ENCODE assay signal across 25 cellular contexts in genomic region chr15:88152672-88153071, GRCh38.
"Had no signal": no experiment of that assay in that cellular context is flagged by ENCODE, and none has a peak within 500 bp of the region (broad histone marks: within the 10 kb centered on the region; RNA-seq: fewer than 3 reads in every experiment).

No MANE protein-coding gene starts in this region.

- ATAC-seq: stimulated activated effector memory CD8-positive, alpha-beta T cell treated with anti-CD3 and anti-CD28 coated beads, Interleukin-12 subunit alpha, Interleukin-12 subunit beta, amount 100 ng/mL, for 72 hours; stimulated activated memory B cell treated with anti-CD40 and anti-IgM and Interleukin-4, amounts not matched to agents 10 μg/mL and 1 μg/mL and 100 μg/mL, for 72 hours; stimulated activated naive B cell treated with anti-CD40 and anti-IgM and Interleukin-4, amounts not matched to agents 10 μg/mL and 1 μg/mL and 100 μg/mL, for 72 hours; stimulated activated naive CD8-positive, alpha-beta T cell treated with anti-CD3 and anti-CD28 coated beads, Interleukin-15, amount 100 ng/mL, for 72 hours; stimulated activated naive CD8-positive, alpha-beta T cell treated with anti-CD3 and anti-CD28 coated beads, Interleukin-15, Interleukin-2, amounts not matched to agents 100 U/mL and 50 U/mL, for 24 hours; upper lobe of right lung had no signal

- H3K4me1 ChIP-seq: stomach, suprapubic skin, testis, thyroid gland, transverse colon, upper lobe of left lung, upper lobe of right lung, uterus, vagina had no signal

- H3K27ac ChIP-seq: stomach, suprapubic skin, testis, thoracic aorta, thyroid gland, tibial artery, tibial nerve, transverse colon, upper lobe of left lung, upper lobe of right lung, uterus, vagina had no signal

- H3K4me3 ChIP-seq: stomach, suprapubic skin, testis, thoracic aorta, thyroid gland, tibial artery, tibial nerve, transverse colon, upper lobe of left lung, upper lobe of right lung, uterus, vagina had no signal

- H3K27me3 ChIP-seq: suprapubic skin, testis, thyroid gland, tibial artery, tibial nerve, transverse colon, upper lobe of left lung, upper lobe of right lung, uterus, vagina had no signal

- H3K9me3 ChIP-seq: stomach, suprapubic skin, testis, thoracic aorta, thyroid gland, tibial artery, transverse colon, upper lobe of left lung, upper lobe of right lung, uterus, vagina had no signal

- H3K36me3 ChIP-seq: stomach, suprapubic skin, thyroid gland, transverse colon, upper lobe of left lung, upper lobe of right lung, uterus, vagina had no signal

- DNase-seq: stimulated activated CD4-positive, alpha-beta T cell treated with anti-CD3 and anti-CD28 coated beads, Interleukin-2, amount 100 ng/mL, for 48 hours; stimulated activated CD4-positive, alpha-beta T cell treated with anti-CD3 and anti-CD28 coated beads, Interleukin-4, amount 100 ng/mL, for 1 hour; stimulated activated CD4-positive, alpha-beta T cell treated with anti-CD3 and anti-CD28 coated beads, Interleukin-4, amount 100 ng/mL, for 24 hours; stimulated activated CD8-positive, alpha-beta memory T cell treated with anti-CD3 and anti-CD28 coated beads, Interleukin-4, amount 100 ng/mL, for 48 hours; stimulated activated naive B cell treated with anti-CD40 and anti-IgM and Interleukin-4, amounts not matched to agents 10 μg/mL and 1 μg/mL and 100 μg/mL, for 72 hours; stimulated activated naive CD4-positive, alpha-beta T cell; stimulated activated naive CD4-positive, alpha-beta T cell treated with Interleukin-2 at 50 U/mL for 16 hours; stimulated activated naive CD8-positive, alpha-beta T cell treated with anti-CD3 and anti-CD28 coated beads, Interleukin-15, amount 100 ng/mL, for 72 hours; stimulated activated naive CD8-positive, alpha-beta T cell treated with anti-CD3 and anti-CD28 coated beads, Interleukin-15, Interleukin-2, amounts not matched to agents 100 U/mL and 50 U/mL, for 24 hours; stomach; substantia nigra; testis; thyroid gland; tibial artery; transverse colon; trophoblast cell; upper lobe of left lung; upper lobe of right lung; uterus had no signal
